ENCODE assay signal across 36 cellular contexts in the genomic region with DNA sequence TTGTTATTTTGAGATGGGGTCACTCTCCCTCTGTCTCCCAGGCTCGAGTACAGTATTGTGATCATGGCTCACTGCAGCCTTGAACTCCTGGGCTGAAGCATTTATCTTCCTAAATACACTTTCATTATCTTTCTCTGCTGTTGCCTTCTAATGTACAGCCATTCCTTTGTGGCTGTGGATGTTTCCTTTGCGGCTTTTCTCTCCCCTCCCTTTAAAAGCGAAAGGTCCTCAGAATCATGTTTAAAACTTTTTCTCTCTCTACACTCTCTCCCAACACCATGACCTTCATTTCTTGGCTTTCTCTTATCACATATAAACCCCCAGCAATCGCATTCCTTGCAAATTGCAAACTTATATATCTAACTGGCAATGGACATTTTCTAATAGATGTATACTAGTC. TPM values are rescaled to one million over a fixed set of nuclear protein-coding genes. Genes with fewer than 3 reads are reported as not detected.
"Had no signal": no experiment of that assay in that cellular context is flagged by ENCODE, and none has a peak within 500 bp of the region (broad histone marks: within the 10 kb centered on the region; RNA-seq: fewer than 3 reads in every experiment).

No MANE protein-coding gene starts in this region.

- H3K27ac ChIP-seq: heart left ventricle, right atrium auricular region, tibial nerve had no signal

- H3K4me3 ChIP-seq: heart left ventricle, right atrium auricular region, smooth muscle cell, tibial nerve had no signal

- H3K4me3 Mint-ChIP-seq: activated CD4-positive, alpha-beta T cell treated with anti-CD3 and anti-CD28 coated beads, Interleukin-2, amount 10 ng/mL, durations not matched to agents 24 days and 14 days; activated naive CD4-positive, alpha-beta T cell treated with anti-CD3 and anti-CD28 coated beads, Interleukin-2, amount 10 ng/mL, durations not matched to agents 7 days and 5 days; central memory CD8-positive, alpha-beta T cell; dendritic cell treated with granulocyte-macrophage colony-stimulating factor and Interleukin-4, amounts not matched to agents 40 ng/mL and 50 ng/mL, for 4 days; endodermal cell; immature natural killer cell; stimulated activated memory B cell treated with anti-CD40 and anti-IgM and Interleukin-4, amounts not matched to agents 10 μg/mL and 1 μg/mL and 100 μg/mL, for 72 hours had no signal

- H3K9me3 Mint-ChIP-seq: activated CD4-positive, alpha-beta T cell treated with anti-CD3 and anti-CD28 coated beads, Interleukin-2, amount 10 ng/mL, durations not matched to agents 24 days and 14 days; activated naive CD4-positive, alpha-beta T cell treated with anti-CD3 and anti-CD28 coated beads, Interleukin-2, amount 10 ng/mL, durations not matched to agents 7 days and 5 days; activated T-cell treated with anti-CD3 and anti-CD28 coated beads, Interleukin-2, amount 50 U/mL, for 72 hours; central memory CD8-positive, alpha-beta T cell; dendritic cell treated with granulocyte-macrophage colony-stimulating factor and Interleukin-4, amounts not matched to agents 40 ng/mL and 50 ng/mL, for 4 days; endodermal cell; immature natural killer cell; naive thymus-derived CD4-positive, alpha-beta T cell; stimulated activated memory B cell treated with anti-CD40 and anti-IgM and Interleukin-4, amounts not matched to agents 10 μg/mL and 1 μg/mL and 100 μg/mL, for 72 hours had no signal

- H3K9me3 ChIP-seq: heart left ventricle, right atrium auricular region, tibial nerve had no signal

- H3K36me3 Mint-ChIP-seq: activated naive CD4-positive, alpha-beta T cell treated with anti-CD3 and anti-CD28 coated beads, Interleukin-2, amount 10 ng/mL, durations not matched to agents 7 days and 5 days; naive thymus-derived CD4-positive, alpha-beta T cell; stimulated activated memory B cell treated with anti-CD40 and anti-IgM and Interleukin-4, amounts not matched to agents 10 μg/mL and 1 μg/mL and 100 μg/mL, for 72 hours had no signal

- H3K4me1 ChIP-seq: right atrium auricular region had no signal

- FAIRE-seq: bronchial epithelial cell, kidney, urothelium cell line had no signal

- ATAC-seq: activated T-cell treated with anti-CD3 and anti-CD28 coated beads, Interleukin-2, amount 50 U/mL, for 72 hours; esophagus mucosa; heart left ventricle; left colon; naive thymus-derived CD4-positive, alpha-beta T cell; stimulated activated memory B cell treated with anti-CD40 and anti-IgM and Interleukin-4, amounts not matched to agents 10 μg/mL and 1 μg/mL and 100 μg/mL, for 72 hours had no signal

- H3K27ac Mint-ChIP-seq: activated CD4-positive, alpha-beta T cell treated with anti-CD3 and anti-CD28 coated beads, Interleukin-2, amount 10 ng/mL, durations not matched to agents 24 days and 14 days; activated naive CD4-positive, alpha-beta T cell treated with anti-CD3 and anti-CD28 coated beads, Interleukin-2, amount 10 ng/mL, durations not matched to agents 7 days and 5 days; activated T-cell treated with anti-CD3 and anti-CD28 coated beads, Interleukin-2, amount 50 U/mL, for 72 hours; dendritic cell treated with granulocyte-macrophage colony-stimulating factor and Interleukin-4, amounts not matched to agents 40 ng/mL and 50 ng/mL, for 4 days; endodermal cell; immature natural killer cell; naive thymus-derived CD4-positive, alpha-beta T cell; stimulated activated memory B cell treated with anti-CD40 and anti-IgM and Interleukin-4, amounts not matched to agents 10 μg/mL and 1 μg/mL and 100 μg/mL, for 72 hours had no signal

- H3K4me2 ChIP-seq: smooth muscle cell had no signal

- H3K36me3 ChIP-seq: heart left ventricle, right atrium auricular region, tibial nerve had no signal

- H3K27me3 ChIP-seq: right atrium auricular region had no signal

- DNase-seq: activated CD4-positive, alpha-beta T cell treated with anti-CD3 and anti-CD28 coated beads, Interleukin-2, amount 10 ng/mL, durations not matched to agents 24 days and 14 days; activated CD4-positive, CD25-positive, alpha-beta regulatory T cell treated with anti-CD3 and anti-CD28 coated beads, Interleukin-2, amount 50 U/mL, for 72 hours; activated effector memory CD4-positive, alpha-beta T cell treated with anti-CD3 and anti-CD28 coated beads, Interleukin-2, amount 50 U/mL, for 16 hours; activated naive CD4-positive, alpha-beta T cell treated with anti-CD3 and anti-CD28 coated beads, Interleukin-2, amount 10 ng/mL, durations not matched to agents 7 days and 5 days; activated T-cell treated with anti-CD3 and anti-CD28 coated beads for 4 hours; activated T-cell treated with anti-CD3 and anti-CD28 coated beads, Interleukin-2, amount 50 U/mL, for 72 hours; anterior cingulate cortex; endodermal cell; foreskin fibroblast; heart left ventricle; hypothalamus; immature natural killer cell; kidney; left colon; midbrain; naive thymus-derived CD4-positive, alpha-beta T cell; occipital lobe; stimulated activated CD4-positive, alpha-beta T cell treated with anti-CD3 and anti-CD28 coated beads, Interleukin-1b, Interleukin-23, amount 100 ng/mL, for 48 hours; stimulated activated CD4-positive, alpha-beta T cell treated with anti-CD3 and anti-CD28 coated beads, Interleukin-4, amount 100 ng/mL, for 4 hours; stimulated activated CD8-positive, alpha-beta memory T cell treated with anti-CD3 and anti-CD28 coated beads, Interleukin-4, amount 100 ng/mL, for 48 hours; T-helper 1 cell; T1000 had no signal

RNA-seq across cellular contexts. Expression of a gene that starts 1.6 kb away (rescaled TPM):
- total RNA-seq: activated CD4-positive, alpha-beta T cell treated with anti-CD3 and anti-CD28 coated beads, Interleukin-2, amount 10 ng/mL, durations not matched to agents 24 days and 14 days; activated T-cell treated with anti-CD3 and anti-CD28 coated beads, Interleukin-2, amount 50 U/mL, for 72 hours; bronchial epithelial cell; endodermal cell; esophagus mucosa; heart left ventricle; kidney; left colon; lower leg skin; naive thymus-derived CD4-positive, alpha-beta T cell; occipital lobe; pulmonary artery endothelial cell; right atrium auricular region; smooth muscle cell; temporal lobe; tibial nerve had no signal
- polyA plus RNA-seq: heart left ventricle; immature natural killer cell; naive thymus-derived CD4-positive, alpha-beta T cell; neural cell; smooth muscle cell had no signal

RNA-seq across cellular contexts. Expression of a gene that starts 15.8 kb away (rescaled TPM):
- total RNA-seq: activated CD4-positive, alpha-beta T cell treated with anti-CD3 and anti-CD28 coated beads, Interleukin-2, amount 10 ng/mL, durations not matched to agents 24 days and 14 days; activated T-cell treated with anti-CD3 and anti-CD28 coated beads, Interleukin-2, amount 50 U/mL, for 72 hours; bronchial epithelial cell; endodermal cell; esophagus mucosa; heart left ventricle; kidney; left colon; lower leg skin; naive thymus-derived CD4-positive, alpha-beta T cell; occipital lobe; pulmonary artery endothelial cell; right atrium auricular region; smooth muscle cell; temporal lobe; tibial nerve had no signal
- polyA plus RNA-seq: adipose tissue; heart left ventricle; immature natural killer cell; naive thymus-derived CD4-positive, alpha-beta T cell; neural cell; smooth muscle cell had no signal

RNA-seq across cellular contexts. Expression of a gene that starts 25.3 kb away (rescaled TPM):
- total RNA-seq: activated CD4-positive, alpha-beta T cell treated with anti-CD3 and anti-CD28 coated beads, Interleukin-2, amount 10 ng/mL, durations not matched to agents 24 days and 14 days; activated T-cell treated with anti-CD3 and anti-CD28 coated beads, Interleukin-2, amount 50 U/mL, for 72 hours; bronchial epithelial cell; endodermal cell; esophagus mucosa; heart left ventricle; kidney; left colon; lower leg skin; naive thymus-derived CD4-positive, alpha-beta T cell; occipital lobe; pulmonary artery endothelial cell; right atrium auricular region; smooth muscle cell; temporal lobe; tibial nerve had no signal
- polyA plus RNA-seq: adipose tissue; heart left ventricle; immature natural killer cell; naive thymus-derived CD4-positive, alpha-beta T cell; neural cell; smooth muscle cell had no signal

RNA-seq across cellular contexts. Expression of a gene that starts 32.9 kb away (rescaled TPM):
- total RNA-seq: activated CD4-positive, alpha-beta T cell treated with anti-CD3 and anti-CD28 coated beads, Interleukin-2, amount 10 ng/mL, durations not matched to agents 24 days and 14 days; activated T-cell treated with anti-CD3 and anti-CD28 coated beads, Interleukin-2, amount 50 U/mL, for 72 hours; bronchial epithelial cell; endodermal cell; esophagus mucosa; heart left ventricle; kidney; left colon; lower leg skin; naive thymus-derived CD4-positive, alpha-beta T cell; occipital lobe; pulmonary artery endothelial cell; right atrium auricular region; smooth muscle cell; temporal lobe; tibial nerve had no signal
- polyA plus RNA-seq: adipose tissue; heart left ventricle; immature natural killer cell; naive thymus-derived CD4-positive, alpha-beta T cell; neural cell; smooth muscle cell had no signal
